In the genomic region with DNA sequence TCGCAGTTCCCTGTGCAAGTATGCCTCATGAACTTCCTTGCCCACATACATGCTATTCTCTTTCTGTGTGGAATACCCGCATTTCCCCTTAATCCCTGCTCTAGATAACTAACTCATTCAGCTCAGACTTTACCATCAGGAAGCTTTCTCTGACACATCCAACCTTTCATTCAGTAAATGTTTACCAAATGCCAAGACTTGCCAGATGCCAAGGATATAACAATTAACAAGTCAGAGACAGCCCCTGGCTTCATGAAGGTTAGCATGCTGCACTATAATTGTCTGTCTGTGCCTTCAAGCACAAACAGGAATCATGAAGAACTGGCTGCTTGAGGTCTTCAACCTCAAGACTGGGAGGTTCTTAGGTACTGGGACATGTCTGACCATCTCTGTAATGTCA, we compare ENCODE assay signal across 18 cellular contexts.
DNase-seq lines count a peak whose midpoint lies in the region; FAIRE-seq and TF ChIP-seq lines count a peak whose summit lies in the region.
"Had no signal": no experiment of that assay in that cellular context is flagged by ENCODE, and none has a peak within 500 bp of the region (broad histone marks: within the 10 kb centered on the region; RNA-seq: fewer than 3 reads in every experiment).

No MANE protein-coding gene starts in this region.

- no peak overlapping the region for H2AFZ ChIP-seq in Karpas-422 (ENCODE audit: low read length)

- peak; percentile 52 for FAIRE-seq in GM12891 (lab: Jason Lieb, UNC)
- FAIRE-seq: A549, GM12878, H1, HepG2, K562 had no signal

- no peak overlapping the region for H3K9ac ChIP-seq in Karpas-422 (ENCODE audit: low read length)

- no peak overlapping the region for H3K4me2 ChIP-seq in Karpas-422 (ENCODE audit: low read depth, low read length, poor library complexity, severe bottlenecking)
- H3K4me2 ChIP-seq: A549 had no signal

- no peak for DNase-seq in GM12891 (ENCODE audit: insufficient read length, low spot score)
- DNase-seq in NCI-H69 (lab: John Stamatoyannopoulos, UW) = peak; percentile 84
- DNase-seq in epithelial cell of esophagus (ENCODE audit: low read depth) = peak; percentile 14
- peak; percentile 42 for DNase-seq in renal cortical epithelial cell (ENCODE audit: low read depth)
- DNase-seq in cardiac septum (ENCODE audit: low spot score) = no peak
- DNase-seq in NCI-H748 treated with DMSO at 0.1 percent for 48 hours (lab: John Stamatoyannopoulos, UW) = no peak
- DNase-seq in Karpas-422 = no peak
- DNase-seq: DMS79, MM.1S, NCI-H1048, NCI-H1417 treated with DMSO at 0.1 percent for 48 hours, NCI-H2029 had no signal

- H3K4me1 ChIP-seq in Karpas-422 (ENCODE audit: low read length) = no peaks in the 10 kb centered on the region
- H3K4me1 ChIP-seq: A549 had no signal

- no peaks in the 10 kb centered on the region for H3K9me3 ChIP-seq in Karpas-422 (ENCODE audit: low read length)
- H3K9me3 ChIP-seq: A549 had no signal

- no peaks in the 10 kb centered on the region for H4K20me1 ChIP-seq in Karpas-422 (ENCODE audit: insufficient read depth, low read depth, low read length)

- intact Hi-C loops in cardiac septum (cut with DNase I) = no loop called here

- H3K4me3 ChIP-seq in epithelial cell of esophagus (ENCODE audit: low read length) (no peak overlapping the region), Karpas-422 (ENCODE audit: low read length) (no peak overlapping the region)
- H3K4me3 ChIP-seq: A549, GM12878, K562 had no signal

- no peak overlapping the region for H3K27ac ChIP-seq in Karpas-422 (ENCODE audit: low read length)
- H3K27ac ChIP-seq: A549, HL-60 had no signal

- no peaks in the 10 kb centered on the region for H3K27me3 ChIP-seq in Karpas-422 (ENCODE audit: low read length)

- no peak for TF ChIP-seq POLR2A in GM12891 (IDR thresholded peaks at IDR 0.05; ENCODE audit: low read depth, low read length)

- no peaks in the 10 kb centered on the region for H3K9me2 ChIP-seq in Karpas-422 (replicated peaks; ENCODE audit: insufficient read depth, low read length)

- H3K79me2 ChIP-seq in Karpas-422 (ENCODE audit: low read length) = no peaks in the 10 kb centered on the region

- H3K36me3 ChIP-seq in Karpas-422 (ENCODE audit: insufficient read depth, low read length) = no peaks in the 10 kb centered on the region

- TF ChIP-seq CTCF in epithelial cell of esophagus (IDR thresholded peaks at IDR 0.05; ENCODE audit: insufficient read depth, low read depth, low read length, missing control alignments) = no peak

TF ChIP-seq in GM12891, 5 proteins besides CTCF, POLR2A, EP300 and RAD21:
- TF ChIP-seq PAX5 (IDR thresholded peaks at IDR 0.05; ENCODE audit: insufficient read depth, low read length, severe bottlenecking) = no peak
- no peak for TF ChIP-seq TAF1 (IDR thresholded peaks at IDR 0.05; ENCODE audit: low read depth, low read length)
- no peak for TF ChIP-seq SPI1 (IDR thresholded peaks at IDR 0.05; ENCODE audit: low read depth, low read length)
- TF ChIP-seq POLR2AphosphoS5 (IDR thresholded peaks at IDR 0.05; ENCODE audit: low read depth, low read length) = no peak
- TF ChIP-seq POU2F2 (IDR thresholded peaks at IDR 0.05; ENCODE audit: low read depth, low read length) = no peak

Comparison
In these comparisons a context has a peak if more than half of its experiments do, and no peak if none do; other contexts are left out.
1. DNase-seq: peak in NCI-H69 (single experiment), epithelial cell of esophagus (single experiment) and renal cortical epithelial cell (single experiment); none in GM12891 (single experiment), cardiac septum (single experiment), NCI-H748 treated with DMSO at 0.1 percent for 48 hours (single experiment) and Karpas-422 (single experiment).